Comparison of ENCODE assay signal across 8 cellular contexts in the genomic region with DNA sequence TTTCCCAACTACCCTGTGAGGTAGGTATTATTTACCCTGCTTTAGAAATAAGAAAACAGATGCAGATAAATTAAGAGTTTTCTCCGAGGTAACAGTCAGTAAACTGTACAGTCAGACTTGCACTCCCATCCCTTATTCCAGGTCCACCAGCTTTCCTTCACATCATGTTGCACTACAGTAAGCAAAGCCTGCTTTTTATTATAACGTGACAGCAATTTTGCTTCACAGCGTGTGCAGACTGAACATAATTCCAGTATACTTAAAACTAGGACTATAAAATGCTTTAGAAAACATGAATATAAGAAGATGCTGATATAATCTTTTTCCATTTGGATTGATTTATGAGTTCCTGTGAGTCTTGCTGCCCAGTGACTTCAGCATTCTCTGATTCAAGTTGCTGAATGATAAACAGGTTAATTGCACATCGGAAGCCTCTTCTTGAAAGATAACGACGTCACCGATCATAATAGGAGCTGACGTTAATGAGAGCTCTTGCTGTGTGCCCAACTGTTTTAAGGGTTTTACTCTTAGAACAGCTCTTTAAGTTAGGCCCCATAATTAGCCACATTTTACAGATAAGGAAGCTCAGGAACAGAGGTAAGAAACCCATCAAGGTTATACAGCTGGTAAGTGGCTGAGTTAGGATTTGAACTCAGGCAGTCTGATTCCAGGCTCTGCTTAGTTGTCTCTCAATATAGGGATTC. TPM values are rescaled to one million over a fixed set of nuclear protein-coding genes. Genes with fewer than 3 reads are reported as not detected.
DNase-seq lines count a peak whose midpoint lies in the region; ATAC-seq, FAIRE-seq and TF ChIP-seq lines count a peak whose summit lies in the region.

No MANE protein-coding gene starts in this region.

- H3K9me2 ChIP-seq in DOHH2 (replicated peaks; ENCODE audit: control insufficient read depth, low read length) (no peaks in the 10 kb centered on the region), Loucy (replicated peaks; ENCODE audit: low read depth, low read length) (no peaks in the 10 kb centered on the region)

- H3K9me3 ChIP-seq in DOHH2 (ENCODE audit: control insufficient read depth, insufficient read depth, low read length) (no peaks in the 10 kb centered on the region), Loucy (ENCODE audit: insufficient read depth, low read depth, low read length) (no peaks in the 10 kb centered on the region), K562 (replicated peaks; ENCODE audit: control insufficient read depth, insufficient read depth, low read depth, low read length) (no peaks in the 10 kb centered on the region), aorta (ENCODE audit: control insufficient read depth, low read length) (no peaks in the 10 kb centered on the region)

- peaks cover 49% of the 10 kb centered on the region for H3K36me3 ChIP-seq in DOHH2 (ENCODE audit: control insufficient read depth, low read length)
- peaks cover 2% of the 10 kb centered on the region; the same call in 1 of the 2 replicates for H3K36me3 ChIP-seq in Loucy (ENCODE audit: insufficient read depth, low read length)
- H3K36me3 ChIP-seq in K562 (ENCODE audit: control insufficient read depth, insufficient read depth, low read length): peaks cover 34% of the 10 kb centered on the region
- H3K36me3 ChIP-seq in aorta (ENCODE audit: control insufficient read depth in 1 of 2, insufficient read depth in 2 of 2, low read length in 1 of 2): peaks cover 0 to 3% of the 10 kb centered on the region in 2 donors

- H4K20me1 ChIP-seq in DOHH2 (ENCODE audit: control insufficient read depth, insufficient read depth, low read depth, low read length) (no peaks in the 10 kb centered on the region), Loucy (ENCODE audit: insufficient read depth, low read length, poor library complexity, severe bottlenecking) (no peaks in the 10 kb centered on the region), K562 (replicated peaks; ENCODE audit: control insufficient read depth, insufficient read depth, low read length) (no peaks in the 10 kb centered on the region)

- peak; percentile 75 for FAIRE-seq in K562 (lab: Jason Lieb, UNC)

- CTCF ChIA-PET in K562 (lab: Yijun Ruan, JAX; ENCODE audit: low intra/inter-chr PET ratio): interaction anchor here (0.9 kb wide), 1 partner anchor 552 kb away, joined by 3 read pairs; no protein-coding TSS in a partner anchor

- H3K27ac ChIP-seq in DOHH2 (ENCODE audit: low read depth, low read length): peak overlapping the region; percentile 75; the same call in 1 of the 2 replicates
- H3K27ac ChIP-seq in K562 (ENCODE audit: extremely low read depth, low read depth, low read length): peak overlapping the region; percentile 96
- peak overlapping the region in 1 of 2 donors; percentile 88 for H3K27ac ChIP-seq in aorta (ENCODE audit: low read depth in 1 of 2, low read length in 2 of 2)

- TSS peak; percentile 54 for BruUV-seq in K562 (replicated peaks; lab: Mats Ljungman, UMichigan)

- H3K27me3 ChIP-seq in DOHH2 (ENCODE audit: control insufficient read depth, low read length) (no peaks in the 10 kb centered on the region), Loucy (ENCODE audit: insufficient read depth, low read length, poor library complexity, severe bottlenecking) (no peaks in the 10 kb centered on the region), K562 (ENCODE audit: control insufficient read depth in 2 of 2, insufficient read depth in 2 of 2, low read length in 2 of 2) (no peaks in the 10 kb centered on the region), aorta (ENCODE audit: control insufficient read depth in 1 of 2, insufficient read depth in 2 of 2, low read length in 1 of 2) (no peaks in the 10 kb centered on the region)

- no peak for TF ChIP-seq POLR2A in K562 (conservative IDR thresholded peaks at IDR 0.05)

- H3K4me2 ChIP-seq in DOHH2 (ENCODE audit: low read length) (peak overlapping the region; percentile 94), Loucy (ENCODE audit: low read depth, low read length, poor library complexity, severe bottlenecking) (peak overlapping the region; percentile 88), K562 (ENCODE audit: insufficient read depth, low read length) (peak overlapping the region; percentile 89)

- H3K9me1 ChIP-seq in K562 (ENCODE audit: control insufficient read depth, insufficient read depth, low read length): no peaks in the 10 kb centered on the region

- intact Hi-C loops in K562 (cut with micrococcal nuclease): loop anchor here (2.0 to 5.0 kb wide), 3 partner anchors 21 to 106 kb away; a partner anchor contains a TSS
- intact Hi-C loops in aorta (cut with DNase I): loop anchor here (2.0 to 5.0 kb wide), 3 partner anchors 21 to 106 kb away; a partner anchor contains a TSS

- POLR2A ChIA-PET in K562 (lab: Yijun Ruan, JAX): interaction anchor here (0.5 to 3.4 kb wide), 23 partner anchors 10 to 1373 kb away, joined by 3 to 27 read pairs (median 4); a partner anchor contains a TSS

- in situ Hi-C loops in K562 (cut with MboI): no loop called here

- TF ChIP-seq CTCF in DOHH2 (IDR thresholded peaks at IDR 0.05; ENCODE audit: low read depth, low read length, poor library complexity, severe bottlenecking) (no peak), Loucy (conservative IDR thresholded peaks at IDR 0.05; ENCODE audit: low read length) (no peak), K562 (IDR thresholded peaks at IDR 0.05 in 2 of 3, conservative IDR thresholded peaks at IDR 0.05 in 1 of 3; ENCODE audit: insufficient read depth in 2 of 3, low read depth in 1 of 3, low read length in 3 of 3) (no peak)

- ATAC-seq in K562: peak; percentile 52
- ATAC-seq in aorta (ENCODE audit: low FRiP score): no peak
- ATAC-seq in HG03439 (IDR thresholded peaks at IDR 0.05; ENCODE audit: unreplicated experiment): no peak
- no peak for ATAC-seq in HG03135 (IDR thresholded peaks at IDR 0.05; ENCODE audit: unreplicated experiment)
- ATAC-seq in HG03108 (IDR thresholded peaks at IDR 0.05; ENCODE audit: unreplicated experiment): no peak

- H3K79me2 ChIP-seq in DOHH2 (ENCODE audit: control insufficient read depth, low read length): peaks cover 56% of the 10 kb centered on the region
- H3K79me2 ChIP-seq in Loucy (ENCODE audit: insufficient read depth, low read length): peaks cover 43% of the 10 kb centered on the region
- peaks cover 52% of the 10 kb centered on the region for H3K79me2 ChIP-seq in K562 (ENCODE audit: control insufficient read depth, insufficient read depth, low read length)

- H3K4me3 ChIP-seq in DOHH2 (ENCODE audit: low read length) (peak overlapping the region; percentile 74), Loucy (ENCODE audit: low read length, poor library complexity, severe bottlenecking) (peak overlapping the region; percentile 81), K562 (peak overlapping the region; percentile 78), aorta (ENCODE audit: low read length in 2 of 2) (peak overlapping the region; percentile 75 to 98)

- H2AFZ ChIP-seq in Loucy (ENCODE audit: low read length) (no peak overlapping the region), K562 (ENCODE audit: low read depth, low read length) (peak overlapping the region; percentile 66)

- TF ChIP-seq EP300 in K562 (IDR thresholded peaks at IDR 0.05; ENCODE audit: low read length): peak; percentile 89

- peak overlapping the region; percentile 92 for H3K9ac ChIP-seq in Loucy (ENCODE audit: low read depth, low read length, poor library complexity, severe bottlenecking)
- H3K9ac ChIP-seq in K562 (ENCODE audit: insufficient read depth in 1 of 2, low read depth in 2 of 2, low read length in 2 of 2): peak overlapping the region in 1 of 2 experiments; percentile 99; a peak in 3 of 4 replicates

- peaks cover 31% of the 10 kb centered on the region for H3K4me1 ChIP-seq in DOHH2 (ENCODE audit: control insufficient read depth, low read length)
- H3K4me1 ChIP-seq in Loucy (ENCODE audit: insufficient read depth, low read length, poor library complexity, severe bottlenecking): peaks cover 55% of the 10 kb centered on the region
- H3K4me1 ChIP-seq in K562 (replicated peaks in 1 of 2; ENCODE audit: control insufficient read depth in 2 of 2, insufficient read depth in 2 of 2, low read length in 2 of 2): peaks cover 17 to 26% of the 10 kb centered on the region in 2 experiments; a peak in 4 of 5 replicates
- peaks cover 0 to 2% of the 10 kb centered on the region in 2 donors for H3K4me1 ChIP-seq in aorta (ENCODE audit: control insufficient read depth in 1 of 2, insufficient read depth in 2 of 2, low read length in 2 of 2)

- DNase-seq in K562 (ENCODE audit: extremely low read depth in 1 of 4, low spot score in 3 of 4) (peak; percentile 34 to 84 (median 56)), lung microvascular endothelial cell (ENCODE audit: low read depth in 2 of 2) (peak; percentile 34 to 66), aorta (no peak)

- TF ChIP-seq RAD21 in K562 (CRISPR knock-in tag; conservative IDR thresholded peaks at IDR 0.05 in 1 of 2, IDR thresholded peaks at IDR 0.05 in 1 of 2): no peak

- WGBS in K562 (ENCODE audit: insufficient coverage, low coverage, missing lambda C conversion rate): 1% methylated on average over 8 of the region's 8 CpGs
- WGBS in aorta, 2 donors: 10 to 11% methylated on average over 8 of the region's 8 CpGs

- H3F3A ChIP-seq in DOHH2 (ENCODE audit: control insufficient read depth, insufficient read depth): 0 out of 2 replicates have a peak, but pooled peaks cover 5% of the 10 kb centered on the region
- no peaks in the 10 kb centered on the region for H3F3A ChIP-seq in Loucy (ENCODE audit: low read depth)

RNA-seq across cellular contexts. Expression of a gene that starts 1.4 kb away (rescaled TPM):
- total RNA-seq in K562 (2011; cell fraction: chromatin; rRNA removed; ENCODE audit: low replicate concordance): 259 and 365 TPM in 2 replicates
- 160 and 166 TPM in 2 replicates for total RNA-seq in K562 (2011; cell fraction: nucleolus; rRNA removed)
- 160 and 180 TPM in 2 replicates for total RNA-seq in K562 (2011; cell fraction: nucleoplasm; rRNA removed)
- total RNA-seq in K562 (2014; rRNA removed) (64.1 and 75.0 TPM in 2 replicates), K562 (2014; rRNA removed; fragmentation: Illumina TruSeq; extraction: Trizol) (36.8 and 42.5 TPM in 2 replicates), K562 (2015; rRNA removed; fragmentation: Illumina TruSeq; extraction: Trizol) (33.4 and 38.4 TPM in 2 replicates), K562 (2021) (55.4 and 55.6 TPM in 2 replicates), lung microvascular endothelial cell (13.5 and 17.3 TPM in 2 replicates), aorta (10 to 100 TPM; 26.7 to 33.0 TPM)
- polyA plus RNA-seq in K562 (2011; rRNA removed) (50.6 and 68.2 TPM in 2 replicates), K562 (2014; fragmentation: Illumina TruSeq; extraction: Trizol) (40.3 and 43.0 TPM in 2 replicates), K562 (2014; fragmentation: Nextera tagmentation; extraction: Ambion mirVana) (10 to 100 TPM in 1 of 2 experiments, 1 to 10 TPM in 1; 7.6 to 21.5 TPM), K562 (2014; rRNA removed) (52.3 and 54.3 TPM in 2 replicates), aorta (10 to 100 TPM in 1 of 2 donors, 1 to 10 TPM in 1; 6.7 to 10.3 TPM)
- polyA plus RNA-seq in K562 (2011; cell fraction: cytosol; rRNA removed): 45.2 and 57.5 TPM in 2 replicates
- 127 and 136 TPM in 2 replicates for polyA plus RNA-seq in K562 (2011; cell fraction: nucleus; rRNA removed)
- polyA plus RNA-seq in K562 (2012): 28.5 and 36.8 TPM in 2 replicates
- 87.1 and 136 TPM in 2 replicates for polyA minus RNA-seq in K562 (2011; rRNA and poly(A)+ RNA removed)
- polyA minus RNA-seq in K562 (2011; cell fraction: cytosol; rRNA and poly(A)+ RNA removed): 46.8 and 65.5 TPM in 2 replicates
- polyA minus RNA-seq in K562 (2011; cell fraction: nucleus; rRNA and poly(A)+ RNA removed): 72.2 and 106 TPM in 2 replicates

RNA-seq across cellular contexts. Expression of a gene that starts 20.4 kb away (rescaled TPM):
- total RNA-seq in K562 (2011; cell fraction: chromatin; rRNA removed; ENCODE audit: low replicate concordance): 16.9 and 33.8 TPM in 2 replicates
- 14.3 and 16.5 TPM in 2 replicates for total RNA-seq in K562 (2011; cell fraction: nucleolus; rRNA removed)
- total RNA-seq in K562 (2011; cell fraction: nucleoplasm; rRNA removed): 17.1 and 22.1 TPM in 2 replicates
- total RNA-seq in K562 (2014; rRNA removed) (16.2 and 28.7 TPM in 2 replicates), K562 (2014; rRNA removed; fragmentation: Illumina TruSeq; extraction: Trizol) (21.8 and 22.4 TPM in 2 replicates), K562 (2015; rRNA removed; fragmentation: Illumina TruSeq; extraction: Trizol) (24.7 and 28.0 TPM in 2 replicates), K562 (2021) (17.2 and 21.7 TPM in 2 replicates), lung microvascular endothelial cell (7.8 and 13.9 TPM in 2 replicates), aorta (10 to 100 TPM; 12.9 to 14.5 TPM)
- polyA plus RNA-seq in K562 (2011; rRNA removed) (8.9 and 14.4 TPM in 2 replicates), K562 (2014; fragmentation: Illumina TruSeq; extraction: Trizol) (17.3 and 19.0 TPM in 2 replicates), K562 (2014; fragmentation: Nextera tagmentation; extraction: Ambion mirVana) (10 to 100 TPM; 13.1 to 18.8 TPM), K562 (2014; rRNA removed) (25.4 and 27.1 TPM in 2 replicates), aorta (10 to 100 TPM in 1 of 2 donors, 1 to 10 TPM in 1; 8.9 to 16.8 TPM)
- 4.6 and 5.0 TPM in 2 replicates for polyA plus RNA-seq in K562 (2011; cell fraction: cytosol; rRNA removed)
- polyA plus RNA-seq in K562 (2011; cell fraction: nucleus; rRNA removed): 9.5 and 11.2 TPM in 2 replicates
- 10.2 and 13.3 TPM in 2 replicates for polyA plus RNA-seq in K562 (2012)
- polyA minus RNA-seq in K562 (2011; rRNA and poly(A)+ RNA removed): 10.1 and 13.3 TPM in 2 replicates
- polyA minus RNA-seq in K562 (2011; cell fraction: cytosol; rRNA and poly(A)+ RNA removed): 2.8 and 3.7 TPM in 2 replicates
- 15.3 and 16.1 TPM in 2 replicates for polyA minus RNA-seq in K562 (2011; cell fraction: nucleus; rRNA and poly(A)+ RNA removed)

RNA-seq across cellular contexts. Expression of a gene that starts 20.4 kb away (rescaled TPM):
- total RNA-seq in K562 (2011; cell fraction: chromatin; rRNA removed; ENCODE audit: low replicate concordance): 0.62 and 3.4 TPM in 2 replicates
- 0.39 TPM in 1 of 2 replicates, not detected in the other for total RNA-seq in K562 (2011; cell fraction: nucleolus; rRNA removed)
- 0.46 and 0.59 TPM in 2 replicates for total RNA-seq in K562 (2011; cell fraction: nucleoplasm; rRNA removed)
- total RNA-seq in K562 (2014; rRNA removed) (0.27 TPM in 1 of 2 replicates, not detected in the other), K562 (2014; rRNA removed; fragmentation: Illumina TruSeq; extraction: Trizol) (0.89 and 0.91 TPM in 2 replicates), K562 (2015; rRNA removed; fragmentation: Illumina TruSeq; extraction: Trizol) (0.53 and 0.58 TPM in 2 replicates), K562 (2021) (0.36 and 0.51 TPM in 2 replicates), lung microvascular endothelial cell (0.20 and 0.44 TPM in 2 replicates), aorta (1 to 10 TPM; 1.9 to 2.4 TPM)
- polyA plus RNA-seq in K562 (2011; rRNA removed) (0.64 and 0.79 TPM in 2 replicates), K562 (2014; fragmentation: Illumina TruSeq; extraction: Trizol) (0.34 and 0.48 TPM in 2 replicates), K562 (2014; fragmentation: Nextera tagmentation; extraction: Ambion mirVana) (under 1 TPM; 0.25 to 0.83 TPM), K562 (2014; rRNA removed) (0.67 and 0.69 TPM in 2 replicates), aorta (1 to 10 TPM in 1 of 2 donors, under 1 TPM in 1; 0.63 to 2.6 TPM)
- polyA plus RNA-seq in K562 (2011; cell fraction: cytosol; rRNA removed): 0.09 and 0.32 TPM in 2 replicates
- polyA plus RNA-seq in K562 (2011; cell fraction: nucleus; rRNA removed): 0.27 and 0.56 TPM in 2 replicates
- 0.48 and 1.4 TPM in 2 replicates for polyA plus RNA-seq in K562 (2012)
- polyA minus RNA-seq in K562 (2011; rRNA and poly(A)+ RNA removed): 0.18 and 1.0 TPM in 2 replicates
- polyA minus RNA-seq in K562 (2011; cell fraction: cytosol; rRNA and poly(A)+ RNA removed): not detected in 2 replicates
- polyA minus RNA-seq in K562 (2011; cell fraction: nucleus; rRNA and poly(A)+ RNA removed): 0.40 and 0.44 TPM in 2 replicates

Comparison
In these comparisons a context has a peak if more than half of its experiments do, and no peak if none do; other contexts are left out.
1. DNase-seq: peak in K562 (4 of 4) and lung microvascular endothelial cell (2 of 2); none in aorta (0 of 2).
2. Peak in every context shown above with its lines, with median percentiles within 50 percentile points of each other: H3K4me2 ChIP-seq and H3K4me3 ChIP-seq.